In genomic region chr17:8859029-8859803, GRCh38 we compare ENCODE assay signal across 10 cellular contexts. TPM values are rescaled to one million over a fixed set of nuclear protein-coding genes. Genes with fewer than 3 reads are reported as not detected.
DNase-seq lines count a peak whose midpoint lies in the region; TF ChIP-seq lines count a peak whose summit lies in the region.
"Had no signal": no experiment of that assay in that cellular context is flagged by ENCODE, and none has a peak within 500 bp of the region (broad histone marks: within the 10 kb centered on the region; RNA-seq: fewer than 3 reads in every experiment).

No MANE protein-coding gene starts in this region.

- peaks cover 24% of the 10 kb centered on the region for H3K4me1 ChIP-seq in A673 (ENCODE audit: insufficient read depth, low read length, poor library complexity, severe bottlenecking)

- no peaks in the 10 kb centered on the region for H3K36me3 ChIP-seq in A673 (ENCODE audit: insufficient read depth, low read length, poor library complexity, severe bottlenecking)

- no TSS peak for BruUV-seq in A673 (replicated peaks; lab: Mats Ljungman, UMichigan)

- CTCF ChIA-PET in A673 (lab: Charles Lee) = interaction anchor here (0.7 kb wide), 1 partner anchor 10 kb away, joined by 7 read pairs; no protein-coding TSS in a partner anchor

- DNase-seq in A673 (ENCODE audit: low spot score) (no peak), inferior parietal cortex (ENCODE audit: extremely low spot score) (peak; percentile 10), NCI-H1417 treated with DMSO at 0.1 percent for 48 hours (lab: John Stamatoyannopoulos, UW) (no peak), DMS 273 treated with DMSO at 0.1 percent for 48 hours (lab: John Stamatoyannopoulos, UW) (no peak), NCI-H1105 (lab: John Stamatoyannopoulos, UW) (no peak)
- DNase-seq in stimulated activated naive CD4-positive, alpha-beta T cell treated with Interleukin-2 at 50 U/mL for 16 hours (lab: John Stamatoyannopoulos, UW) = no peak
- DNase-seq: NCI-H524 treated with DMSO at 0.1 percent for 48 hours had no signal

- H3K4me3 ChIP-seq in A673 (ENCODE audit: low read depth, low read length, poor library complexity, severe bottlenecking) (no peak overlapping the region), GM12875 (ENCODE audit: low read depth, low read length) (peak overlapping the region; percentile 23)

- peaks cover 17% of the 10 kb centered on the region for H3K36me3 Mint-ChIP-seq in T-helper 1 cell treated with Interleukin-12 subunit alpha and Interleukin-12 subunit beta and Interleukin-4 antibody, amounts not matched to agents 30 μg/mL and 1 μg/mL, for 36 hours (ENCODE audit: low read depth)

- H3K27ac Mint-ChIP-seq in T-helper 1 cell treated with Interleukin-12 subunit alpha and Interleukin-12 subunit beta and Interleukin-4 antibody, amounts not matched to agents 30 μg/mL and 1 μg/mL, for 36 hours = peak overlapping the region; percentile 79
- H3K27ac Mint-ChIP-seq: activated naive CD8-positive, alpha-beta T cell had no signal

- peaks cover 43% of the 10 kb centered on the region for H3K4me1 Mint-ChIP-seq in T-helper 1 cell treated with Interleukin-12 subunit alpha and Interleukin-12 subunit beta and Interleukin-4 antibody, amounts not matched to agents 30 μg/mL and 1 μg/mL, for 36 hours (ENCODE audit: low read depth)

- H3K9me3 ChIP-seq in A673 (ENCODE audit: low read depth, low read length, poor library complexity, severe bottlenecking) = no peaks in the 10 kb centered on the region

- no peaks in the 10 kb centered on the region for H3K27me3 ChIP-seq in A673 (replicated peaks; ENCODE audit: insufficient read depth, low read depth, low read length, poor library complexity)

- intact Hi-C loops in A673 (cut with micrococcal nuclease; ENCODE audit: unreplicated experiment) = no loop called here

- TF ChIP-seq CTCF in A673 (conservative IDR thresholded peaks at IDR 0.05; ENCODE audit: low read depth, low read length) (no peak), GM12875 (IDR thresholded peaks at IDR 0.05; ENCODE audit: borderline replicate concordance, insufficient read depth, low read depth, low read length) (no peak)

- no peaks in the 10 kb centered on the region for H3K9me3 Mint-ChIP-seq in T-helper 1 cell treated with Interleukin-12 subunit alpha and Interleukin-12 subunit beta and Interleukin-4 antibody, amounts not matched to agents 30 μg/mL and 1 μg/mL, for 36 hours

- H3K27ac ChIP-seq in A673 (ENCODE audit: low read depth, low read length, poor library complexity, severe bottlenecking) = peak overlapping the region; percentile 66

- no peaks in the 10 kb centered on the region for H3K27me3 Mint-ChIP-seq in T-helper 1 cell treated with Interleukin-12 subunit alpha and Interleukin-12 subunit beta and Interleukin-4 antibody, amounts not matched to agents 30 μg/mL and 1 μg/mL, for 36 hours (ENCODE audit: low read depth)
- H3K27me3 Mint-ChIP-seq: activated naive CD8-positive, alpha-beta T cell had no signal

- H3K4me3 Mint-ChIP-seq in T-helper 1 cell treated with Interleukin-12 subunit alpha and Interleukin-12 subunit beta and Interleukin-4 antibody, amounts not matched to agents 30 μg/mL and 1 μg/mL, for 36 hours = peak overlapping the region; percentile 7
- H3K4me3 Mint-ChIP-seq: activated naive CD8-positive, alpha-beta T cell had no signal

- POLR2A ChIA-PET in A673 (lab: Charles Lee; ENCODE audit: low non-redundant PET) = no interaction called here

RNA-seq across cellular contexts. Expression of gene PIK3R6, which starts 8.3 kb away (rescaled TPM):
- 0.13 TPM in 1 of 2 replicates, not detected in the other for total RNA-seq in A673 (2021)
